8 cellular contexts compared by ENCODE assay signal in the genomic region with DNA sequence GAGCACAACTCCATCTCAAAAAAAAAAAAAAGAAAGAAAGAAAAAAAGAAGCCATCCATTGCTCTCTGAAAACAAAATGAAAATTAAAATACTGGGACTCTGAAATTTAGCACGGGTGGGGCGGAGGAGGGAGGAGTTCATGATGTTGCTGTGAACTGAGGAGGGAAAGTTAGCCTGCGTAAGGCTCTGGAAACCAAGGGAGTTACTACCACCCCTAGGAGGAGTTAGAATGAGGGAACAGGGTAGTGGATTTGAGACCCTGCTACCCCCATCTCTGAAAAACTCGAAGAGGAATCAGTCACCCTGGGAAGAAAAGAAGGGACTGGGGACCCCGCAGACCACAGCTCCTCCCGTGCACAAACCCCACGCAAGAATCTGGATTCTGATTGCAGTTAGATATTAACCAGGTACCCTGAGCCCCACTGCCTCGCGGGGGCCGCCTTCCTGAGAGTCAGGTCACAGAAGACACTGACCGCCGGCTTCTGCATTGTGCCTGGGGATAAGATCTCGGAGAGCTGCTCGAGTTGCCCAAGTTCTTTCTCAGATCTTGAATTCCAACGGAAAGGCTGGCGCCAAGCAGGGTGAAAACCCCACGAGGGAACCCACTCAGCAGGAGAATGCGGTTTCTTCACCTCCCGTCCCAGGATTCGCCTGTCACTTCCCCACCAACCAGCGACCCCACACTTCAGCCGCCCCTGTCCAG. TPM values are rescaled to one million over a fixed set of nuclear protein-coding genes. Genes with fewer than 3 reads are reported as not detected.
DNase-seq lines count a peak whose midpoint lies in the region; ATAC-seq and TF ChIP-seq lines count a peak whose summit lies in the region.

No MANE protein-coding gene starts in this region.

- H4K20me1 ChIP-seq in MM.1S (ENCODE audit: insufficient read depth, low read length): no peaks in the 10 kb centered on the region

- H3K4me2 ChIP-seq in MM.1S (ENCODE audit: low read depth, low read length): peak overlapping the region; percentile 58

- in situ Hi-C loops in G401 (cut with HindIII; ENCODE audit: low sequenced_read_pairs): no loop called here

- ATAC-seq in GM18517 (IDR thresholded peaks at IDR 0.05; ENCODE audit: unreplicated experiment): no peak
- ATAC-seq in GM18868 (IDR thresholded peaks at IDR 0.05; ENCODE audit: unreplicated experiment): no peak

- TF ChIP-seq POLR2A in spleen (IDR thresholded peaks at IDR 0.05): no peak

- intact Hi-C loops in spleen (cut with DNase I; ENCODE audit: low total_unique reads): no loop called here

- H3K79me2 ChIP-seq in MM.1S (ENCODE audit: low read length): no peaks in the 10 kb centered on the region

- H3K36me3 ChIP-seq in MM.1S (replicated peaks; ENCODE audit: insufficient read depth, low read length): no peaks in the 10 kb centered on the region
- no peaks in the 10 kb centered on the region for H3K36me3 ChIP-seq in spleen

- H3K4me1 ChIP-seq in MM.1S (ENCODE audit: low read length) (no peaks in the 10 kb centered on the region), spleen (peaks cover 8 to 27% (median 16%) of the 10 kb centered on the region in 6 donors)

- H3K9ac ChIP-seq in MM.1S (ENCODE audit: low read length): peak overlapping the region; percentile 70; the same call in 1 of the 2 replicates

- H3K4me3 Mint-ChIP-seq in brain (peak overlapping the region; percentile 91 to 96 (median 95)), immature natural killer cell (peak overlapping the region; percentile 88 to 98 (median 96))

- H3K27me3 Mint-ChIP-seq in brain: peaks cover 7% of the 10 kb centered on the region
- peaks cover 0 to 6% (median 3%) of the 10 kb centered on the region in 3 donors for H3K27me3 Mint-ChIP-seq in immature natural killer cell (ENCODE audit: low read depth in 3 of 3)

- H3K36me3 Mint-ChIP-seq in brain (peaks cover 40% of the 10 kb centered on the region), immature natural killer cell (no peaks in the 10 kb centered on the region)

- H3K9me3 Mint-ChIP-seq in brain (peaks cover 10 to 28% (median 21%) of the 10 kb centered on the region in 5 experiments), immature natural killer cell (peaks cover 0 to 12% (median 0%) of the 10 kb centered on the region in 6 donors)

- H3K27ac ChIP-seq in MM.1S (ENCODE audit: low read length): no peak overlapping the region
- H3K27ac ChIP-seq in spleen: peak overlapping the region in 7 of 8 donors; percentile 79 to 88 (median 83)

- H3K9me3 ChIP-seq in MM.1S (replicated peaks; ENCODE audit: insufficient read depth, low read length) (no peaks in the 10 kb centered on the region), spleen (peaks cover 0 to 22% (median 0%) of the 10 kb centered on the region in 8 donors)

- no peaks in the 10 kb centered on the region for H3F3A ChIP-seq in MM.1S (ENCODE audit: insufficient read depth, low read length)

- TF ChIP-seq CTCF in MM.1S (IDR thresholded peaks at IDR 0.05; ENCODE audit: low read length): no peak
- no peak for TF ChIP-seq CTCF in brain (conservative IDR thresholded peaks at IDR 0.05)
- TF ChIP-seq CTCF in spleen (IDR thresholded peaks at IDR 0.05 in 8 of 11, conservative IDR thresholded peaks at IDR 0.05 in 3 of 11): no peak

- H3K4me3 ChIP-seq in MM.1S (ENCODE audit: low read length): peak overlapping the region; percentile 75
- H3K4me3 ChIP-seq in spleen: peak overlapping the region; percentile 68 to 87 (median 71)

- H2AFZ ChIP-seq in MM.1S (ENCODE audit: low read length): peak overlapping the region; percentile 67

- H3K9me2 ChIP-seq in MM.1S (replicated peaks; ENCODE audit: insufficient read depth, low read length): no peaks in the 10 kb centered on the region

- WGBS in spleen, 5 donors: 11 to 15% (median 12%) methylated on average over 20 to 22 of the region's 22 CpGs

- H3K27me3 ChIP-seq in MM.1S (replicated peaks; ENCODE audit: insufficient read depth, low read length) (no peaks in the 10 kb centered on the region), spleen (replicated peaks in 1 of 7) (no peaks in the 10 kb centered on the region)

- H3K27ac Mint-ChIP-seq in brain (peak overlapping the region; percentile 79 to 97 (median 93)), immature natural killer cell (peak overlapping the region in 5 of 6 donors; percentile 51 to 88 (median 64))

- H3K4me1 Mint-ChIP-seq in brain (peaks cover 30% of the 10 kb centered on the region), immature natural killer cell (peaks cover 28 to 33% of the 10 kb centered on the region in 2 donors)

- DNase-seq in G401 (ENCODE audit: low spot score) (peak; percentile 32), MM.1S (no peak), immature natural killer cell (no peak), spleen (peak; percentile 73), mesenteric fat pad (ENCODE audit: low spot score) (no peak)

RNA-seq across cellular contexts. Expression of gene ZNF442, which starts 0.9 kb away (rescaled TPM):
- total RNA-seq in G401 (2014; rRNA removed; shearing (Covaris generic)): 2.5 and 7.7 TPM in 2 replicates
- polyA plus RNA-seq in brain (ENCODE audit: insufficient read depth, low read depth, low replicate concordance): 0.12 TPM
- 1 to 10 TPM in 2 of 3 donors, under 1 TPM in 1; 0.46 to 2.4 (median 1.4) TPM for polyA plus RNA-seq in immature natural killer cell
- 1 to 10 TPM; 1.6 to 6.1 (median 3.8) TPM for total RNA-seq in spleen
- polyA plus RNA-seq in spleen: 1 to 10 TPM in 1 of 3 donors, under 1 TPM in 2; 0.48 to 1.5 (median 0.54) TPM
- total RNA-seq in mesenteric fat pad: 3.3 TPM

RNA-seq across cellular contexts. Expression of gene ZNF563, which starts 31.1 kb away (rescaled TPM):
- 0.14 and 0.18 TPM in 2 replicates for total RNA-seq in G401 (2014; rRNA removed; shearing (Covaris generic))
- polyA plus RNA-seq in brain (ENCODE audit: insufficient read depth, low read depth, low replicate concordance): 0.12 TPM
- 1 to 10 TPM; 1.0 to 5.3 (median 1.2) TPM for polyA plus RNA-seq in immature natural killer cell
- total RNA-seq in spleen: 1 to 10 TPM; 3.5 to 9.6 (median 5.9) TPM
- 1 to 10 TPM; 1.6 to 3.2 (median 2.3) TPM for polyA plus RNA-seq in spleen
- 2.0 TPM for total RNA-seq in mesenteric fat pad

RNA-seq across cellular contexts. Expression of gene ZNF799, which starts 36.5 kb away (rescaled TPM):
- total RNA-seq in G401 (2014; rRNA removed; shearing (Covaris generic)): 4.6 and 7.4 TPM in 2 replicates
- polyA plus RNA-seq in brain (ENCODE audit: insufficient read depth, low read depth, low replicate concordance): 0.85 TPM
- 1 to 10 TPM; 4.5 to 9.1 (median 4.7) TPM for polyA plus RNA-seq in immature natural killer cell
- total RNA-seq in spleen: 10 to 100 TPM in 1 of 7 donors, 1 to 10 TPM in 6; 6.3 to 12.8 (median 7.6) TPM
- polyA plus RNA-seq in spleen: 1 to 10 TPM; 3.2 to 4.4 (median 4.0) TPM
- total RNA-seq in mesenteric fat pad: 3.3 TPM

Comparison
In these comparisons a context has a peak if more than half of its experiments do, and no peak if none do; other contexts are left out.
1. DNase-seq: peak in G401 (single experiment) and spleen (single experiment); none in MM.1S (single experiment), immature natural killer cell (0 of 3) and mesenteric fat pad (single experiment).